In genomic region chr4:139015269-139015947, GRCh38 we compare ENCODE assay signal across 7 cellular contexts. TPM values are rescaled to one million over a fixed set of nuclear protein-coding genes. Genes with fewer than 3 reads are reported as not detected.
DNase-seq lines count a peak whose midpoint lies in the region; ATAC-seq and TF ChIP-seq lines count a peak whose summit lies in the region.

NOCT (plus strand) TSS chr4:139015781; CDS start chr4:139015982, 201 bp downstream.

- peak; percentile 94 for ATAC-seq in GM18517 (IDR thresholded peaks at IDR 0.05; ENCODE audit: unreplicated experiment)
- peak; percentile 94 for ATAC-seq in HG03039 (IDR thresholded peaks at IDR 0.05; ENCODE audit: unreplicated experiment)

- DNase-seq in NCI-H2081 (lab: John Stamatoyannopoulos, UW) (peak; percentile 82 to 88), T-helper 9 cell (peak; percentile 92), astrocyte of the cerebellum (ENCODE audit: low read depth) (peak; percentile 77), hepatic stellate cell (ENCODE audit: low spot score) (peak; percentile 90), renal cortical epithelial cell (ENCODE audit: low read depth) (peak; percentile 82)

- H3K4me3 ChIP-seq in astrocyte of the cerebellum (ENCODE audit: low read depth, low read length) = peak within 1 kb of the TSS; percentile 73

- TF ChIP-seq CTCF in astrocyte of the cerebellum (IDR thresholded peaks at IDR 0.05; ENCODE audit: low read depth, low read length, missing control alignments) = no peak

- in situ Hi-C loops in astrocyte of the cerebellum (cut with HindIII; ENCODE audit: low sequenced_read_pairs) = no loop called here

RNA-seq across cellular contexts. Expression of gene NOCT, which starts in this region (rescaled TPM):
- total RNA-seq in renal cortical epithelial cell = 25.8 and 62.0 TPM in 2 replicates

Comparison
In these comparisons a context has a peak if more than half of its experiments do, and no peak if none do; other contexts are left out.
1. Peak in every context shown above with its lines: DNase-seq, ATAC-seq and H3K4me3 ChIP-seq.